In genomic region chr17:41813039-41813680, GRCh38 we compare ENCODE assay signal across 1 cellular context.
TF ChIP-seq lines count a peak whose summit lies in the region.

No MANE protein-coding gene starts in this region.

TF ChIP-seq in HepG2, 621 proteins besides CTCF, POLR2A, EP300 and RAD21 (continues in another document):
- TF ChIP-seq HIVEP1 (CRISPR knock-in tag; IDR thresholded peaks at IDR 0.05): peak; percentile 54
- TF ChIP-seq ZKSCAN8 (CRISPR knock-in tag; IDR thresholded peaks at IDR 0.05; ENCODE audit: borderline replicate concordance): 0 out of 2 replicates have a peak, but pooled peaks have one; percentile 9
- peak; percentile 92; the same call in 1 of the 2 replicates for TF ChIP-seq ZNF740 (CRISPR knock-in tag; IDR thresholded peaks at IDR 0.05)
- peak; percentile 74; the same call in 1 of the 2 replicates for TF ChIP-seq ZNF20 (CRISPR knock-in tag; IDR thresholded peaks at IDR 0.05)
- TF ChIP-seq IRF2 (CRISPR knock-in tag; IDR thresholded peaks at IDR 0.05): no peak
- TF ChIP-seq TBP (CRISPR knock-in tag; IDR thresholded peaks at IDR 0.05): no peak
- TF ChIP-seq EEA1 (CRISPR knock-in tag; IDR thresholded peaks at IDR 0.05; ENCODE audit: borderline replicate concordance): 0 out of 2 replicates have a peak, but pooled peaks have one; percentile 10
- TF ChIP-seq CREB3 (CRISPR knock-in tag; IDR thresholded peaks at IDR 0.05): peak; percentile 64; the same call in 1 of the 2 replicates
- no peak for TF ChIP-seq ZNF274 (CRISPR knock-in tag; IDR thresholded peaks at IDR 0.05)
- 0 out of 2 replicates have a peak, but pooled peaks have one; percentile 44 for TF ChIP-seq TMF1 (CRISPR knock-in tag; IDR thresholded peaks at IDR 0.05; ENCODE audit: low read depth)
- no peak for TF ChIP-seq CERS6 (CRISPR knock-in tag; IDR thresholded peaks at IDR 0.05)
- TF ChIP-seq PCBP1 (IDR thresholded peaks at IDR 0.05; ENCODE audit: borderline replicate concordance, low read depth, low read length): 0 out of 2 replicates have a peak, but pooled peaks have one; percentile 29
- TF ChIP-seq KMT2A (CRISPR knock-in tag; IDR thresholded peaks at IDR 0.05): peak; percentile 11; the same call in 1 of the 2 replicates
- TF ChIP-seq HNRNPK (IDR thresholded peaks at IDR 0.05; ENCODE audit: low read depth, low read length, poor library complexity, severe bottlenecking): peak; percentile 76
- peak; percentile 85 for TF ChIP-seq RBFOX2 (IDR thresholded peaks at IDR 0.05; ENCODE audit: low read depth, low read length)
- peak; percentile 14; the same call in 1 of the 2 replicates for TF ChIP-seq TIGD3 (CRISPR knock-in tag; IDR thresholded peaks at IDR 0.05; ENCODE audit: borderline replicate concordance)
- no peak for TF ChIP-seq PAX8 (CRISPR knock-in tag; IDR thresholded peaks at IDR 0.05; ENCODE audit: borderline replicate concordance)
- peak; percentile 93; the same call in 1 of the 2 replicates for TF ChIP-seq SNAI1 (CRISPR knock-in tag; IDR thresholded peaks at IDR 0.05; ENCODE audit: borderline replicate concordance)
- TF ChIP-seq ZSCAN31 (CRISPR knock-in tag; IDR thresholded peaks at IDR 0.05; ENCODE audit: low read depth): 0 out of 2 replicates have a peak, but pooled peaks have one; percentile 19
- TF ChIP-seq PHF8 (CRISPR knock-in tag; IDR thresholded peaks at IDR 0.05): peak; percentile 69; the same call in 1 of the 2 replicates
- peak; percentile 82; the same call in 1 of the 2 replicates for TF ChIP-seq ZNF333 (CRISPR knock-in tag; IDR thresholded peaks at IDR 0.05; ENCODE audit: borderline replicate concordance)
- TF ChIP-seq FOSL2 (CRISPR knock-in tag; IDR thresholded peaks at IDR 0.05): no peak
- no peak for TF ChIP-seq ZNF512 (CRISPR knock-in tag; IDR thresholded peaks at IDR 0.05)
- 0 out of 2 replicates have a peak, but pooled peaks have one; percentile 2 for TF ChIP-seq MYC (CRISPR knock-in tag; IDR thresholded peaks at IDR 0.05; ENCODE audit: borderline replicate concordance)
- no peak for TF ChIP-seq ZKSCAN5 (CRISPR knock-in tag; IDR thresholded peaks at IDR 0.05)
- peak; percentile 43; the same call in 1 of the 2 replicates for TF ChIP-seq PRDM10 (CRISPR knock-in tag; IDR thresholded peaks at IDR 0.05; ENCODE audit: low read depth)
- TF ChIP-seq ZNF318 (CRISPR knock-in tag; IDR thresholded peaks at IDR 0.05): no peak
- TF ChIP-seq ZNF160 (CRISPR knock-in tag; IDR thresholded peaks at IDR 0.05): 0 out of 2 replicates have a peak, but pooled peaks have one; percentile 46
- no peak for TF ChIP-seq MXD3 (CRISPR knock-in tag; IDR thresholded peaks at IDR 0.05)
- TF ChIP-seq ZHX1 (CRISPR knock-in tag; IDR thresholded peaks at IDR 0.05; ENCODE audit: low read depth): 0 out of 2 replicates have a peak, but pooled peaks have one; percentile 2
- TF ChIP-seq ZNF337 (CRISPR knock-in tag; IDR thresholded peaks at IDR 0.05; ENCODE audit: borderline replicate concordance, low read depth): no peak
- TF ChIP-seq ZNF776 (CRISPR knock-in tag; IDR thresholded peaks at IDR 0.05): peak; percentile 79; the same call in 1 of the 2 replicates
- TF ChIP-seq GMEB2 (CRISPR knock-in tag; IDR thresholded peaks at IDR 0.05; ENCODE audit: low read depth): no peak
